ENCODE assay signal across 12 cellular contexts in genomic region chr12:108666326-108666995, GRCh38. TPM values are rescaled to one million over a fixed set of nuclear protein-coding genes. Genes with fewer than 3 reads are reported as not detected.
DNase-seq lines count a peak whose midpoint lies in the region; ATAC-seq and TF ChIP-seq lines count a peak whose summit lies in the region.
"Had no signal": no experiment of that assay in that cellular context is flagged by ENCODE, and none has a peak within 500 bp of the region (broad histone marks: within the 10 kb centered on the region; RNA-seq: fewer than 3 reads in every experiment).

No MANE protein-coding gene starts in this region.

- no peaks in the 10 kb centered on the region for H3K79me2 ChIP-seq in Karpas-422 (ENCODE audit: low read length)

- H3K27me3 ChIP-seq in Karpas-422 (ENCODE audit: low read length), result no peaks in the 10 kb centered on the region

- H3K9ac ChIP-seq in Karpas-422 (ENCODE audit: low read length), result no peak overlapping the region; the same call in 1 of the 2 replicates

- no peak overlapping the region for H3K27ac ChIP-seq in Karpas-422 (ENCODE audit: low read length)
- H3K27ac ChIP-seq in substantia nigra (ENCODE audit: low read depth, low read length, poor library complexity, severe bottlenecking), result peak overlapping the region; percentile 63

- TF ChIP-seq CTCF in brain (conservative IDR thresholded peaks at IDR 0.05), result no peak

- H3K4me1 ChIP-seq in Karpas-422 (ENCODE audit: low read length), result peaks cover 51% of the 10 kb centered on the region

- CTCF ChIA-PET in activated CD8-positive, alpha-beta T cell treated with anti-CD3 and anti-CD28 coated beads, Interleukin-2, amount 10 ng/mL, durations not matched to agents 7 days and 5 days (lab: Charles Lee), result interaction anchor here (0.9 to 10.0 kb wide), 13 partner anchors 15 to 427 kb away, joined by 3 to 281 read pairs (median 24); partner anchors contain the start of genes ALKBH2, ISCU and SART3

- H2AFZ ChIP-seq in Karpas-422 (ENCODE audit: low read length), result no peak overlapping the region

- H4K20me1 ChIP-seq in Karpas-422 (ENCODE audit: insufficient read depth, low read depth, low read length), result peaks cover 15% of the 10 kb centered on the region; the same call in 1 of the 2 replicates

- H3K36me3 ChIP-seq in Karpas-422 (ENCODE audit: insufficient read depth, low read length), result no peaks in the 10 kb centered on the region

- POLR2A ChIA-PET in activated CD8-positive, alpha-beta T cell treated with anti-CD3 and anti-CD28 coated beads, Interleukin-2, amount 10 ng/mL, durations not matched to agents 7 days and 5 days (lab: Charles Lee), result no interaction called here

- H3K27me3 Mint-ChIP-seq in brain, result no peaks in the 10 kb centered on the region
- H3K27me3 Mint-ChIP-seq in activated CD8-positive, alpha-beta T cell treated with anti-CD3 and anti-CD28 coated beads, Interleukin-2, amount 10 ng/mL, durations not matched to agents 7 days and 5 days (ENCODE audit: low read depth), result no peaks in the 10 kb centered on the region
- H3K27me3 Mint-ChIP-seq: activated CD4-positive, alpha-beta T cell treated with anti-CD3 and anti-CD28 coated beads for 36 hours; natural killer cell treated with Interleukin-12 subunit alpha and Interleukin-12 subunit beta and Interleukin-15 and Interleukin-18, amount 100 ng/mL, for 72 hours had no signal

- H3K9me3 ChIP-seq in Karpas-422 (ENCODE audit: low read length), result peaks cover 3% of the 10 kb centered on the region; the same call in 1 of the 2 replicates

- H3K4me3 ChIP-seq in Karpas-422 (ENCODE audit: low read length), result no peak overlapping the region

- peak; percentile 80 for ATAC-seq in left lobe of liver
- ATAC-seq in activated CD8-positive, alpha-beta T cell treated with anti-CD3 and anti-CD28 coated beads, Interleukin-2, amount 10 ng/mL, durations not matched to agents 7 days and 5 days, result no peak
- no peak for ATAC-seq in HG02981 (IDR thresholded peaks at IDR 0.05; ENCODE audit: unreplicated experiment)
- ATAC-seq: activated CD4-positive, alpha-beta T cell treated with anti-CD3 and anti-CD28 coated beads for 36 hours; natural killer cell treated with Interleukin-12 subunit alpha and Interleukin-12 subunit beta and Interleukin-15 and Interleukin-18, amount 100 ng/mL, for 72 hours had no signal

- H3K4me2 ChIP-seq in Karpas-422 (ENCODE audit: low read depth, low read length, poor library complexity, severe bottlenecking), result peak overlapping the region; percentile 18

- peaks cover 38% of the 10 kb centered on the region for H3K36me3 Mint-ChIP-seq in brain
- no peaks in the 10 kb centered on the region for H3K36me3 Mint-ChIP-seq in activated CD8-positive, alpha-beta T cell treated with anti-CD3 and anti-CD28 coated beads, Interleukin-2, amount 10 ng/mL, durations not matched to agents 7 days and 5 days (ENCODE audit: low read depth)
- H3K36me3 Mint-ChIP-seq: natural killer cell treated with Interleukin-12 subunit alpha and Interleukin-12 subunit beta and Interleukin-15 and Interleukin-18, amount 100 ng/mL, for 72 hours had no signal

- DNase-seq in Karpas-422, result no peak
- peak; percentile 90 for DNase-seq in left lobe of liver (ENCODE audit: low spot score)
- peak in 16 of 49 donors; percentile 12 to 65 (median 36) for DNase-seq in substantia nigra (lab: John Stamatoyannopoulos, UW)
- DNase-seq in activated CD8-positive, alpha-beta T cell treated with anti-CD3 and anti-CD28 coated beads, Interleukin-2, amount 10 ng/mL, durations not matched to agents 7 days and 5 days, result no peak
- no peak for DNase-seq in stimulated activated CD4-positive, alpha-beta T cell treated with anti-CD3 and anti-CD28 coated beads, Interleukin-4, amount 100 ng/mL, for 4 hours
- no peak for DNase-seq in NCI-H1436 treated with DMSO at 0.1 percent for 48 hours (lab: John Stamatoyannopoulos, UW)
- DNase-seq: activated CD4-positive, alpha-beta T cell treated with anti-CD3 and anti-CD28 coated beads for 36 hours; dermis blood vessel endothelial cell; NCI-H1930 had no signal

- H3K27ac Mint-ChIP-seq in brain, result peak overlapping the region; percentile 76 to 96 (median 81)
- no peak overlapping the region for H3K27ac Mint-ChIP-seq in activated CD8-positive, alpha-beta T cell treated with anti-CD3 and anti-CD28 coated beads, Interleukin-2, amount 10 ng/mL, durations not matched to agents 7 days and 5 days
- H3K27ac Mint-ChIP-seq: activated CD4-positive, alpha-beta T cell treated with anti-CD3 and anti-CD28 coated beads for 36 hours had no signal

- peak overlapping the region; percentile 11 to 64 (median 45) for H3K4me3 Mint-ChIP-seq in brain
- no peak overlapping the region for H3K4me3 Mint-ChIP-seq in activated CD8-positive, alpha-beta T cell treated with anti-CD3 and anti-CD28 coated beads, Interleukin-2, amount 10 ng/mL, durations not matched to agents 7 days and 5 days
- H3K4me3 Mint-ChIP-seq: activated CD4-positive, alpha-beta T cell treated with anti-CD3 and anti-CD28 coated beads for 36 hours; natural killer cell treated with Interleukin-12 subunit alpha and Interleukin-12 subunit beta and Interleukin-15 and Interleukin-18, amount 100 ng/mL, for 72 hours had no signal

- H3K4me1 Mint-ChIP-seq in brain, result peaks cover 83% of the 10 kb centered on the region
- peaks cover 20% of the 10 kb centered on the region for H3K4me1 Mint-ChIP-seq in activated CD8-positive, alpha-beta T cell treated with anti-CD3 and anti-CD28 coated beads, Interleukin-2, amount 10 ng/mL, durations not matched to agents 7 days and 5 days (ENCODE audit: low read depth)

- no peaks in the 10 kb centered on the region for H3K9me2 ChIP-seq in Karpas-422 (replicated peaks; ENCODE audit: insufficient read depth, low read length)

- no peaks in the 10 kb centered on the region for H3K9me3 Mint-ChIP-seq in brain
- H3K9me3 Mint-ChIP-seq in activated CD8-positive, alpha-beta T cell treated with anti-CD3 and anti-CD28 coated beads, Interleukin-2, amount 10 ng/mL, durations not matched to agents 7 days and 5 days (ENCODE audit: insufficient read depth), result no peaks in the 10 kb centered on the region
- H3K9me3 Mint-ChIP-seq: natural killer cell treated with Interleukin-12 subunit alpha and Interleukin-12 subunit beta and Interleukin-15 and Interleukin-18, amount 100 ng/mL, for 72 hours had no signal

RNA-seq across cellular contexts. Expression of gene SELPLG, which starts 32.8 kb away (rescaled TPM):
- total RNA-seq in Karpas-422 (2014; rRNA removed; shearing (Covaris generic); ENCODE audit: low replicate concordance), result 0.97 and 2.5 TPM in 2 replicates
- polyA plus RNA-seq in brain (ENCODE audit: insufficient read depth, low read depth, low replicate concordance), result 8.1 TPM
- 2.4 TPM for total RNA-seq in left lobe of liver
- 100 to 1,000 TPM; 144 to 150 TPM for total RNA-seq in activated CD8-positive, alpha-beta T cell treated with anti-CD3 and anti-CD28 coated beads, Interleukin-2, amount 10 ng/mL, durations not matched to agents 7 days and 5 days

Comparison
In these comparisons a context has a peak if more than half of its experiments do, and no peak if none do; other contexts are left out.
1. RNA of gene SELPLG, which starts 32.8 kb away (total RNA-seq): 144 to 150 TPM in activated CD8-positive, alpha-beta T cell treated with anti-CD3 and anti-CD28 coated beads, Interleukin-2, amount 10 ng/mL, durations not matched to agents 7 days and 5 days; 2.4 TPM in left lobe of liver (single experiment) and 0.97 to 2.5 TPM in Karpas-422; every median in the first group is over 10 times any median in the second.